1 cellular context compared by ENCODE assay signal in genomic region chr6:32181890-32182529, GRCh38.
TF ChIP-seq lines count a peak whose summit lies in the region.

No MANE protein-coding gene starts in this region.

TF ChIP-seq in H1, 55 proteins besides CTCF, POLR2A, EP300 and RAD21:
- TF ChIP-seq RNF2 (IDR thresholded peaks at IDR 0.05; ENCODE audit: borderline replicate concordance, low read depth, low read length, missing control alignments, poor library complexity, severe bottlenecking) (no peak), CEBPB (IDR thresholded peaks at IDR 0.05; ENCODE audit: low read depth, low read length) (no peak), BACH1 (IDR thresholded peaks at IDR 0.05; ENCODE audit: low read length) (no peak), EZH2 (IDR thresholded peaks at IDR 0.05; ENCODE audit: low read depth, low read length, severe bottlenecking) (no peak), POU5F1 (IDR thresholded peaks at IDR 0.05; ENCODE audit: low read depth, low read length) (no peak), BCL11A (IDR thresholded peaks at IDR 0.05; ENCODE audit: low read depth in 2 of 2, low read length in 2 of 2) (no peak), CHD2 (IDR thresholded peaks at IDR 0.05; ENCODE audit: low read length) (no peak), POLR2AphosphoS5 (IDR thresholded peaks at IDR 0.05; ENCODE audit: low read depth, low read length) (no peak), CHD1 (IDR thresholded peaks at IDR 0.05; ENCODE audit: low read depth, low read length) (no peak)
